In the genomic region with DNA sequence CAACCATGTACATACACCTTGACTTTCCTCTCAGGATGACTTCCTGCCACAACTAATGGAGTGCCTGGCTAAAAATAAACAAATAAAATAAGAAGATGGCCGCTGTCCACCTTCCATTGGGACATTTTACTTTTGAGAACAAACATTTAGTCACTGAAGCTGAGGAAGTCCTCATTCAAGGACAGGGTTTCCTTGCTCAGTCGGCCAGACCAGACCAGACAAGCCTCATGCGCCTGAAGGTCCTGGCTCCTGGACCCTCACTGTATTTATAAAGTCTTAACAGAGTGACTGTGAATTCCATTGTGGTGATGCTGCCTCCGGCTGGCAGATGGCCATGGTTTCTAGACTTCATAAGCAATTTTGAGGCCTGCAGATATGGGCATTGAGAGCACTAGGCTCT, we compare ENCODE assay signal across 8 cellular contexts.
DNase-seq lines count a peak whose midpoint lies in the region; ATAC-seq and TF ChIP-seq lines count a peak whose summit lies in the region.

No MANE protein-coding gene starts in this region.

- DNase-seq in H4 (ENCODE audit: low spot score) (peak; percentile 87), left ventricle myocardium superior (peak; percentile 76), GOT3 (lab: John Stamatoyannopoulos, UW) (no peak), GM20000 (ENCODE audit: low spot score) (no peak), SKM-1 (lab: John Stamatoyannopoulos, UW; ENCODE audit: unreplicated experiment) (no peak)
- no peak for DNase-seq in activated naive CD8-positive, alpha-beta T cell treated with anti-CD3 and anti-CD28 coated beads for 36 hours

- peak overlapping the region; percentile 59 for H3K27ac ChIP-seq in skeletal muscle tissue (ENCODE audit: low read depth, low read length)

- H3K9ac ChIP-seq in skeletal muscle tissue (ENCODE audit: low read depth in 1 of 3, low read length in 3 of 3), result no peak overlapping the region

- intact Hi-C loops in left ventricle myocardium superior (cut with micrococcal nuclease), result no loop called here

- H3K9me3 Mint-ChIP-seq in activated naive CD8-positive, alpha-beta T cell treated with anti-CD3 and anti-CD28 coated beads for 36 hours, result peaks cover 1% of the 10 kb centered on the region

- no peaks in the 10 kb centered on the region for H3K9me3 ChIP-seq in skeletal muscle tissue (ENCODE audit: control insufficient read depth in 3 of 3, low read length in 3 of 3)

- H3K4me1 ChIP-seq in skeletal muscle tissue (ENCODE audit: control insufficient read depth in 3 of 3, insufficient read depth in 3 of 3, low read length in 3 of 3), result peaks cover 0 to 7% (median 3%) of the 10 kb centered on the region in 3 donors

- peak overlapping the region; percentile 79 for H3K27ac Mint-ChIP-seq in activated naive CD8-positive, alpha-beta T cell treated with anti-CD3 and anti-CD28 coated beads for 36 hours

- no peaks in the 10 kb centered on the region for H3K36me3 ChIP-seq in skeletal muscle tissue (ENCODE audit: control insufficient read depth in 3 of 3, insufficient read depth in 3 of 3, low read length in 3 of 3)

- H3K36me3 Mint-ChIP-seq in activated naive CD8-positive, alpha-beta T cell treated with anti-CD3 and anti-CD28 coated beads for 36 hours, result peaks cover 36% of the 10 kb centered on the region

- H3K4me3 Mint-ChIP-seq in activated naive CD8-positive, alpha-beta T cell treated with anti-CD3 and anti-CD28 coated beads for 36 hours, result no peak overlapping the region

- TF ChIP-seq CTCF in GM20000 (IDR thresholded peaks at IDR 0.05; ENCODE audit: extremely low read depth, missing control alignments), result no peak

- no peaks in the 10 kb centered on the region for H3K27me3 ChIP-seq in skeletal muscle tissue (ENCODE audit: control insufficient read depth in 3 of 3, insufficient read depth in 3 of 3, low read length in 3 of 3)

- H3K27me3 Mint-ChIP-seq in activated naive CD8-positive, alpha-beta T cell treated with anti-CD3 and anti-CD28 coated beads for 36 hours, result no peaks in the 10 kb centered on the region

- peak; percentile 77 for ATAC-seq in left ventricle myocardium superior
- ATAC-seq in GM21528 (IDR thresholded peaks at IDR 0.05; ENCODE audit: low FRiP score, unreplicated experiment), result no peak

- no peak overlapping the region for H3K4me3 ChIP-seq in skeletal muscle tissue (ENCODE audit: low read length in 3 of 3)

- peaks cover 66% of the 10 kb centered on the region for H3K4me1 Mint-ChIP-seq in activated naive CD8-positive, alpha-beta T cell treated with anti-CD3 and anti-CD28 coated beads for 36 hours

Comparison
In these comparisons a context has a peak if more than half of its experiments do, and no peak if none do; other contexts are left out.
1. DNase-seq: peak in H4 (single experiment) and left ventricle myocardium superior (single experiment); none in activated naive CD8-positive, alpha-beta T cell treated with anti-CD3 and anti-CD28 coated beads for 36 hours (single experiment), GOT3 (single experiment), GM20000 (single experiment) and SKM-1 (single experiment).